In the genomic region with DNA sequence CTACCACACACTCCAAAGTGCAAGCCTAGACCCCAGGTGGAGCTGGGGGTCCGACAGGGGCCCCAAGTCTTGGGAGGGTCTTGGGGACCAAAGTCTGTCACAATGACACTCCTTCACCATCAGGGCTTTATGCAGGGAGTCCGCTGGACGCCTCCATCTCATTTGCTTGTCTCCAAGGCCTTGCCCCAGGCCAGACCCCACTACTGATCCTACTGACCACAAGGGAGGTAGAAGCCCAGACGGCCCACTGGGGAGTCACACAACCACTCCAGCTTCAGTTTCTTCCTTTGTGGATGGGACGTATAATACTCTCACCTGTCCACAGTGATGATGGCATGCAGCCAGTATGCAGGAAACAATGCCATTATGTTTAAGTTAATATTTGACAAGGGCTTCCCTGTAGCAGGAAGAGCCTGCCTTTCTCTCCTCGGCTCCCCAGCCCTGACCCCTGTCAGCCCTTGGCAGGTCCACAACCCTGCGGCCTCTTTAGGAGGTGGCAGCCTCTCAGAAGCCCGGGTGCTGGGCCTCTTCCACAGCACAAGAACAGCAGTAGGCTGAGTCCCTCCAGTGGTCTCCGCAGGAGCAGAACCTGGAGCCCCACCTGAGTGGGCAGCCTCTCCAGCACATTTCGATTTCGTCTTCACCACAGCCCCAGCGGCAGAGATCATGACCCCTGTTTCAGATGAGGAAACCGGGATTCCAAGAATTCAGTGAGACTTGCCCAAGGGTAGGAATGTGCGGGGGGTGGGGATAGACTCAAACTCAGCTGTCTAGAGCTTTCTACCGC, we compare ENCODE assay signal across 1 cellular context.
TF ChIP-seq lines count a peak whose summit lies in the region.

No MANE protein-coding gene starts in this region.

TF ChIP-seq in IMR-90, 13 proteins besides CTCF, POLR2A, EP300 and RAD21:
- TF ChIP-seq CHD1 (IDR thresholded peaks at IDR 0.05; ENCODE audit: low read depth, low read length) (no peak), MAFK (IDR thresholded peaks at IDR 0.05; ENCODE audit: low read depth, low read length) (no peak)
- TF ChIP-seq, protein P1, sequence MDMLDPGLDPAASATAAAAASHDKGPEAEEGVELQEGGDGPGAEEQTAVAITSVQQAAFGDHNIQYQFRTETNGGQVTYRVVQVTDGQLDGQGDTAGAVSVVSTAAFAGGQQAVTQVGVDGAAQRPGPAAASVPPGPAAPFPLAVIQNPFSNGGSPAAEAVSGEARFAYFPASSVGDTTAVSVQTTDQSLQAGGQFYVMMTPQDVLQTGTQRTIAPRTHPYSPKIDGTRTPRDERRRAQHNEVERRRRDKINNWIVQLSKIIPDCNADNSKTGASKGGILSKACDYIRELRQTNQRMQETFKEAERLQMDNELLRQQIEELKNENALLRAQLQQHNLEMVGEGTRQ (IDR thresholded peaks at IDR 0.05; ENCODE audit: low read depth, low read length), result no peak
